In the genomic region with DNA sequence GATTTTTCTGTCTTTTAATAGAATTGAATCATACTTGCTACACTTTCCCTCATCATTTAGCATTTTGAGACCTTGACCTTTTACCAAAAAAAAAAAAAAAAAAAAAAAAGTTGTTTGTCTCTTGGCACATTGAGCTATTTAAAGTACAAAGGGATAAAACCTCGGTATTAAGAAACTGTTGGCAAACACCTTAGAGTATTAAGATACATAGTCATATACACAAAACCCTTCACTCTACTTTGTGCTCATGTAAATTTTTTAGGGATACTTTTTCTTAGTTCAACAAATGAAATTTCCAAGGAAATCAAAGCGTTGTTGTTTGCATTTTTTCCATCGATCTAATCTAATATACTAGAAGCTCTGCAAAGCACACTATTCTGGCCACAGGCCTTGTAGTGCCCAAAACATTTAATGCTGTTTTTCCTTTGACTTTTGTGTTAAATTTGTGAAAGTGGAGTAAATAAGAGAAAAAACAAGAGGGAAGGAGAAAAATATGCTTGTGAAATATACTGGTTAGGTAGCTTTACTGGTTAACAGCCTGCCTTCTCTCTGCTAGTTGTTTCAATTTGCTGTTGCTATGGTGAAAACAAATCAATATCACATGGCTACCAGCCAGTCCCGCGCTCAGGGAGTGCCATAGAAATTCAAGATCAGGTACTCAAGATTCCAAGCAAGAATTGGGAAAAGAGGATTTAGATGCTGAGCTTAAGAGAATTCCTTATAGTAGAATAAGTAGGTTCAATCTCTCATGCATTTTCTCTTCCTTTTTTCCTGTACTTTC, we compare ENCODE assay signal across 1 cellular context.
TF ChIP-seq lines count a peak whose summit lies in the region.

No MANE protein-coding gene starts in this region.

TF ChIP-seq in IMR-90, 13 proteins besides CTCF, POLR2A, EP300 and RAD21 (continued from another document):
- TF ChIP-seq, protein P1, sequence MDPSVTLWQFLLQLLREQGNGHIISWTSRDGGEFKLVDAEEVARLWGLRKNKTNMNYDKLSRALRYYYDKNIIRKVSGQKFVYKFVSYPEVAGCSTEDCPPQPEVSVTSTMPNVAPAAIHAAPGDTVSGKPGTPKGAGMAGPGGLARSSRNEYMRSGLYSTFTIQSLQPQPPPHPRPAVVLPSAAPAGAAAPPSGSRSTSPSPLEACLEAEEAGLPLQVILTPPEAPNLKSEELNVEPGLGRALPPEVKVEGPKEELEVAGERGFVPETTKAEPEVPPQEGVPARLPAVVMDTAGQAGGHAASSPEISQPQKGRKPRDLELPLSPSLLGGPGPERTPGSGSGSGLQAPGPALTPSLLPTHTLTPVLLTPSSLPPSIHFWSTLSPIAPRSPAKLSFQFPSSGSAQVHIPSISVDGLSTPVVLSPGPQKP (IDR thresholded peaks at IDR 0.05; ENCODE audit: borderline replicate concordance, low read depth, low read length) = no peak
- no peak for TF ChIP-seq NFE2L2 (IDR thresholded peaks at IDR 0.05; ENCODE audit: low read depth, low read length)
